In genomic region chr22:32665676-32666075, GRCh38 we compare ENCODE assay signal across 16 cellular contexts.
"Had no signal": no experiment of that assay in that cellular context is flagged by ENCODE, and none has a peak within 500 bp of the region (broad histone marks: within the 10 kb centered on the region; RNA-seq: fewer than 3 reads in every experiment).

No MANE protein-coding gene starts in this region.

- H3K27ac Mint-ChIP-seq: activated CD8-positive, alpha-beta T cell treated with anti-CD3 and anti-CD28 coated beads, Interleukin-2, amount 10 ng/mL, durations not matched to agents 7 days and 5 days; activated naive CD8-positive, alpha-beta T cell treated with anti-CD3 and anti-CD28 coated beads, Interleukin-2, amount 50 U/mL, for 24 hours; activated T-helper 1 cell treated with anti-CD3 and anti-CD28 coated beads, Interleukin-12 subunit alpha, Interleukin-12 subunit beta, Interleukin-2, Interleukin-4 antibody, amounts not matched to agents 30 ng/mL and 10 ng/mL and 1 ng/mL, durations not matched to agents 14 hours and 24 hours and 36 hours; immature natural killer cell; natural killer cell treated with Interleukin-12 subunit alpha and Interleukin-12 subunit beta and Interleukin-15 and Interleukin-18, amount 100 ng/mL, for 72 hours; stimulated activated naive CD8-positive, alpha-beta T cell treated with anti-CD3 and anti-CD28 coated beads, Interleukin-15, Interleukin-2, amounts not matched to agents 100 ng/mL and 50 ng/mL, for 24 hours; T-helper 1 cell treated with Interleukin-12 subunit alpha and Interleukin-12 subunit beta and Interleukin-4 antibody, amounts not matched to agents 30 μg/mL and 1 μg/mL, for 36 hours; WTC11 had no signal

- H3K36me3 Mint-ChIP-seq: immature natural killer cell; natural killer cell treated with Interleukin-12 subunit alpha and Interleukin-12 subunit beta and Interleukin-15 and Interleukin-18, amount 100 ng/mL, for 72 hours; WTC11 had no signal

- ATAC-seq: activated CD8-positive, alpha-beta T cell treated with anti-CD3 and anti-CD28 coated beads, Interleukin-2, amount 10 ng/mL, durations not matched to agents 7 days and 5 days; activated naive CD8-positive, alpha-beta T cell treated with anti-CD3 and anti-CD28 coated beads, Interleukin-2, amount 50 U/mL, for 24 hours; natural killer cell treated with Interleukin-12 subunit alpha and Interleukin-12 subunit beta and Interleukin-15 and Interleukin-18, amount 100 ng/mL, for 72 hours; WTC11 had no signal

- H3K4me1 Mint-ChIP-seq: activated naive CD8-positive, alpha-beta T cell treated with anti-CD3 and anti-CD28 coated beads, Interleukin-2, amount 50 U/mL, for 24 hours; immature natural killer cell; WTC11 had no signal

- DNase-seq: activated CD4-positive, alpha-beta T cell treated with anti-CD3 and anti-CD28 coated beads for 48 hours; activated CD8-positive, alpha-beta memory T cell treated with anti-CD3 and anti-CD28 coated beads, Interleukin-2, amount 50 U/mL, for 48 hours; activated CD8-positive, alpha-beta T cell treated with anti-CD3 and anti-CD28 coated beads, Interleukin-2, amount 10 ng/mL, durations not matched to agents 7 days and 5 days; activated naive CD4-positive, alpha-beta T cell treated with Interleukin-2 at 50 U/mL for 16 hours; activated naive CD8-positive, alpha-beta T cell treated with anti-CD3 and anti-CD28 coated beads, Interleukin-2, amount 50 U/mL, for 24 hours; caudate nucleus; cortex of kidney; effector CD8-positive, alpha-beta T cell; immature natural killer cell; stimulated activated CD4-positive, alpha-beta T cell treated with anti-CD3 and anti-CD28 coated beads, Interleukin-15, amount 100 ng/mL, for 24 hours; stimulated activated CD4-positive, alpha-beta T cell treated with anti-CD3 and anti-CD28 coated beads, Interleukin-4, amount 100 ng/mL, for 24 hours had no signal

- H3K9me3 Mint-ChIP-seq: activated naive CD8-positive, alpha-beta T cell treated with anti-CD3 and anti-CD28 coated beads, Interleukin-2, amount 50 U/mL, for 24 hours; activated T-helper 1 cell treated with anti-CD3 and anti-CD28 coated beads, Interleukin-12 subunit alpha, Interleukin-12 subunit beta, Interleukin-2, Interleukin-4 antibody, amounts not matched to agents 30 ng/mL and 10 ng/mL and 1 ng/mL, durations not matched to agents 14 hours and 24 hours and 36 hours; immature natural killer cell; natural killer cell treated with Interleukin-12 subunit alpha and Interleukin-12 subunit beta and Interleukin-15 and Interleukin-18, amount 100 ng/mL, for 72 hours; stimulated activated naive CD8-positive, alpha-beta T cell treated with anti-CD3 and anti-CD28 coated beads, Interleukin-15, Interleukin-2, amounts not matched to agents 100 ng/mL and 50 ng/mL, for 24 hours; T-helper 1 cell treated with Interleukin-12 subunit alpha and Interleukin-12 subunit beta and Interleukin-4 antibody, amounts not matched to agents 30 μg/mL and 1 μg/mL, for 36 hours; WTC11 had no signal

- H3K4me3 Mint-ChIP-seq: activated CD8-positive, alpha-beta T cell treated with anti-CD3 and anti-CD28 coated beads, Interleukin-2, amount 10 ng/mL, durations not matched to agents 7 days and 5 days; activated naive CD8-positive, alpha-beta T cell treated with anti-CD3 and anti-CD28 coated beads, Interleukin-2, amount 50 U/mL, for 24 hours; activated T-helper 1 cell treated with anti-CD3 and anti-CD28 coated beads, Interleukin-12 subunit alpha, Interleukin-12 subunit beta, Interleukin-2, Interleukin-4 antibody, amounts not matched to agents 30 ng/mL and 10 ng/mL and 1 ng/mL, durations not matched to agents 14 hours and 24 hours and 36 hours; immature natural killer cell; natural killer cell treated with Interleukin-12 subunit alpha and Interleukin-12 subunit beta and Interleukin-15 and Interleukin-18, amount 100 ng/mL, for 72 hours; stimulated activated naive CD8-positive, alpha-beta T cell treated with anti-CD3 and anti-CD28 coated beads, Interleukin-15, Interleukin-2, amounts not matched to agents 100 ng/mL and 50 ng/mL, for 24 hours; T-helper 1 cell treated with Interleukin-12 subunit alpha and Interleukin-12 subunit beta and Interleukin-4 antibody, amounts not matched to agents 30 μg/mL and 1 μg/mL, for 36 hours; WTC11 had no signal

- H3K27me3 Mint-ChIP-seq: activated naive CD8-positive, alpha-beta T cell treated with anti-CD3 and anti-CD28 coated beads, Interleukin-2, amount 50 U/mL, for 24 hours; stimulated activated naive CD8-positive, alpha-beta T cell treated with anti-CD3 and anti-CD28 coated beads, Interleukin-15, Interleukin-2, amounts not matched to agents 100 ng/mL and 50 ng/mL, for 24 hours had no signal
